ENCODE assay signal across 28 cellular contexts in the genomic region with DNA sequence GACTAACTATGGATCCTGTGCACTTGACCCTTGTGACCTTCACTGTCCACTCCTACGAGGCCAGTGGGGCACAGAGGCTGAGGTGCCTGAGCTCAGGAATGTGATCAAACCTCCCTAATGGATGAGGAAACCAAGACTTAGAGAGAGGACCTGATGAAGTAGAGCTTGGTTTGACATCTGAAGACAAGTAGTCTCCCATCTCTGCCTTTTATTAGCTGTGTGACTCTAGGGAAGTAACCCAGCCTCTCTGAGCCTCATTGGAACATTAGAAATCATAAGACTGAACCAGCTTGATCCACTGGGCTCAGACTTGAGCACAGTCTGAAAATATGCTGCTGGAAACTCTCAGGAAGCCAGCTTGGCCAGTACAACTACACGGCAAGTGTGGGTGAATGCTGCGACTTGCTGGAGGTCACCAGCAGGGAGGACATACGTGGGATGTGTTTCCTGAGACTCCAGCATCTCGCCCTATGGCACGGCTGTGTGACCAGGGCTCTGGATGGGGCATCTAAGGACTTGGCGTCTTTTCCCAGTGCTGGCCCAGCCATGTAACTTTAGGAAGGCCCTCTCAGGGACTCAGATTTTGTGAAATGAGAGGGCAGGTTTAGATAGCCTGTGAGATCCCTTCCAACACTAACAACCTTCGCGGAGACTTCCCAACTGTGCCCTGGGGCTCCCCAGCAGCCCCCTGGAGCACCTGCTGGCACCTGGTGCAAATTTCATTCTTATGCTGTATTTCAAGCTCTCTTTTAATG. TPM values are rescaled to one million over a fixed set of nuclear protein-coding genes. Genes with fewer than 3 reads are reported as not detected.
"Had no signal": no experiment of that assay in that cellular context is flagged by ENCODE, and none has a peak within 500 bp of the region (broad histone marks: within the 10 kb centered on the region; RNA-seq: fewer than 3 reads in every experiment).

No MANE protein-coding gene starts in this region.

- H3K4me1 ChIP-seq: left ventricle myocardium inferior, pancreas, prostate gland, suprapubic skin, uterus had no signal

- H3K9me3 Mint-ChIP-seq: immature natural killer cell; naive thymus-derived CD4-positive, alpha-beta T cell; natural killer cell treated with Interleukin-12 subunit alpha and Interleukin-12 subunit beta and Interleukin-15 and Interleukin-18, amount 100 ng/mL, for 72 hours; stimulated activated effector memory CD8-positive, alpha-beta T cell treated with anti-CD3 and anti-CD28 coated beads, Interleukin-12 subunit alpha, Interleukin-12 subunit beta, amount 100 ng/mL, for 72 hours; stimulated activated naive CD8-positive, alpha-beta T cell treated with anti-CD3 and anti-CD28 coated beads, Interleukin-15, Interleukin-2, amounts not matched to agents 100 ng/mL and 50 ng/mL, for 24 hours; type B pancreatic cell had no signal

- H3K4me2 ChIP-seq: smooth muscle cell had no signal

- H3K4me3 Mint-ChIP-seq: immature natural killer cell; naive thymus-derived CD4-positive, alpha-beta T cell; natural killer cell treated with Interleukin-12 subunit alpha and Interleukin-12 subunit beta and Interleukin-15 and Interleukin-18, amount 100 ng/mL, for 72 hours; stimulated activated effector memory CD8-positive, alpha-beta T cell treated with anti-CD3 and anti-CD28 coated beads, Interleukin-12 subunit alpha, Interleukin-12 subunit beta, amount 100 ng/mL, for 72 hours; stimulated activated naive CD8-positive, alpha-beta T cell treated with anti-CD3 and anti-CD28 coated beads, Interleukin-15, Interleukin-2, amounts not matched to agents 100 ng/mL and 50 ng/mL, for 24 hours; type B pancreatic cell had no signal

- H3K27me3 Mint-ChIP-seq: naive thymus-derived CD4-positive, alpha-beta T cell; natural killer cell treated with Interleukin-12 subunit alpha and Interleukin-12 subunit beta and Interleukin-15 and Interleukin-18, amount 100 ng/mL, for 72 hours; stimulated activated naive CD8-positive, alpha-beta T cell treated with anti-CD3 and anti-CD28 coated beads, Interleukin-15, Interleukin-2, amounts not matched to agents 100 ng/mL and 50 ng/mL, for 24 hours; type B pancreatic cell had no signal

- H3K27me3 ChIP-seq: pancreas, suprapubic skin, tibial artery, uterus had no signal

- H3K4me1 Mint-ChIP-seq: immature natural killer cell; naive thymus-derived CD4-positive, alpha-beta T cell; stimulated activated effector memory CD8-positive, alpha-beta T cell treated with anti-CD3 and anti-CD28 coated beads, Interleukin-12 subunit alpha, Interleukin-12 subunit beta, amount 100 ng/mL, for 72 hours had no signal

- H3K4me3 ChIP-seq: left ventricle myocardium inferior, lung, mucosa of descending colon, pancreas, prostate gland, smooth muscle cell, suprapubic skin, thoracic aorta, tibial artery, uterus had no signal

- H3K36me3 ChIP-seq: left ventricle myocardium inferior, pancreas, prostate gland, suprapubic skin, thoracic aorta, tibial artery, uterus had no signal

- H3K27ac Mint-ChIP-seq: immature natural killer cell; naive thymus-derived CD4-positive, alpha-beta T cell; natural killer cell treated with Interleukin-12 subunit alpha and Interleukin-12 subunit beta and Interleukin-15 and Interleukin-18, amount 100 ng/mL, for 72 hours; stimulated activated effector memory CD8-positive, alpha-beta T cell treated with anti-CD3 and anti-CD28 coated beads, Interleukin-12 subunit alpha, Interleukin-12 subunit beta, amount 100 ng/mL, for 72 hours; stimulated activated naive CD8-positive, alpha-beta T cell treated with anti-CD3 and anti-CD28 coated beads, Interleukin-15, Interleukin-2, amounts not matched to agents 100 ng/mL and 50 ng/mL, for 24 hours; type B pancreatic cell had no signal

- H3K9me3 ChIP-seq: left ventricle myocardium inferior, mucosa of descending colon, pancreas, prostate gland, suprapubic skin, thoracic aorta, tibial artery, uterus had no signal

- DNase-seq: hypothalamus; immature natural killer cell; left ventricle myocardium inferior; midbrain; mucosa of descending colon; naive thymus-derived CD4-positive, alpha-beta T cell; pancreas; retina; right cardiac atrium; stimulated activated CD4-positive, alpha-beta T cell treated with anti-CD3 and anti-CD28 coated beads, Interleukin-15, amount 100 ng/mL, for 24 hours; stimulated activated CD4-positive, alpha-beta T cell treated with anti-CD3 and anti-CD28 coated beads, Interleukin-4, amount 100 ng/mL, for 24 hours; stimulated activated naive CD4-positive, alpha-beta T cell; tibial artery; uterus had no signal

- H3K36me3 Mint-ChIP-seq: immature natural killer cell; naive thymus-derived CD4-positive, alpha-beta T cell; natural killer cell treated with Interleukin-12 subunit alpha and Interleukin-12 subunit beta and Interleukin-15 and Interleukin-18, amount 100 ng/mL, for 72 hours; stimulated activated effector memory CD8-positive, alpha-beta T cell treated with anti-CD3 and anti-CD28 coated beads, Interleukin-12 subunit alpha, Interleukin-12 subunit beta, amount 100 ng/mL, for 72 hours; type B pancreatic cell had no signal

- FAIRE-seq: islet of Langerhans, pancreas had no signal

- H3K27ac ChIP-seq: left ventricle myocardium inferior, pancreas, prostate gland, suprapubic skin, thoracic aorta, tibial artery, uterus had no signal

- ATAC-seq: mucosa of descending colon; naive thymus-derived CD4-positive, alpha-beta T cell; natural killer cell treated with Interleukin-12 subunit alpha and Interleukin-12 subunit beta and Interleukin-15 and Interleukin-18, amount 100 ng/mL, for 72 hours; pancreas; right cardiac atrium; stimulated activated effector memory CD8-positive, alpha-beta T cell treated with anti-CD3 and anti-CD28 coated beads, Interleukin-12 subunit alpha, Interleukin-12 subunit beta, amount 100 ng/mL, for 72 hours had no signal

RNA-seq across cellular contexts. Expression of gene CDCP2, which starts 10.5 kb away (rescaled TPM):
- total RNA-seq: kidney epithelial cell; left ventricle myocardium inferior; myocyte; natural killer cell treated with Interleukin-12 subunit alpha and Interleukin-12 subunit beta and Interleukin-15 and Interleukin-18, amount 100 ng/mL, for 72 hours; right cardiac atrium; skeletal muscle tissue; smooth muscle cell; suprapubic skin; thoracic aorta had no signal
- polyA plus RNA-seq: immature natural killer cell; naive thymus-derived CD4-positive, alpha-beta T cell; neural cell; pancreas; right cardiac atrium; smooth muscle cell had no signal
